Comparison of ENCODE assay signal across 8 cellular contexts in genomic region chr10:109883859-109884771, GRCh38. TPM values are rescaled to one million over a fixed set of nuclear protein-coding genes. Genes with fewer than 3 reads are reported as not detected.
DNase-seq lines count a peak whose midpoint lies in the region; ATAC-seq and TF ChIP-seq lines count a peak whose summit lies in the region.

No MANE protein-coding gene starts in this region.

- H3K27ac ChIP-seq in DOHH2 (ENCODE audit: low read depth, low read length) = no peak overlapping the region
- H3K27ac ChIP-seq in thoracic aorta = peak overlapping the region; percentile 24 to 63

- TF ChIP-seq CTCF in DOHH2 (IDR thresholded peaks at IDR 0.05; ENCODE audit: low read depth, low read length, poor library complexity, severe bottlenecking) = peak; percentile 92
- peak in 2 of 3 donors; percentile 49 to 69 for TF ChIP-seq CTCF in omental fat pad (IDR thresholded peaks at IDR 0.05)
- TF ChIP-seq CTCF in thoracic aorta (IDR thresholded peaks at IDR 0.05) = peak; percentile 94

- no peaks in the 10 kb centered on the region for H3K9me3 ChIP-seq in DOHH2 (ENCODE audit: control insufficient read depth, insufficient read depth, low read length)
- no peaks in the 10 kb centered on the region for H3K9me3 ChIP-seq in thoracic aorta

- no peaks in the 10 kb centered on the region for H3K79me2 ChIP-seq in DOHH2 (ENCODE audit: control insufficient read depth, low read length)

- ATAC-seq in GM21737 (IDR thresholded peaks at IDR 0.05; ENCODE audit: unreplicated experiment) (peak; percentile 67), omental fat pad (ENCODE audit: low FRiP score) (peak; percentile 92), thoracic aorta (ENCODE audit: insufficient number of reproducible peaks, low FRiP score, low read depth) (peak; percentile 82)

- H3K36me3 ChIP-seq in DOHH2 (ENCODE audit: control insufficient read depth, low read length) = peaks cover 73% of the 10 kb centered on the region
- H3K36me3 ChIP-seq in thoracic aorta = peaks cover 32% of the 10 kb centered on the region

- H3K4me3 ChIP-seq in DOHH2 (ENCODE audit: low read length) (no peak overlapping the region), thoracic aorta (peak overlapping the region; percentile 61)

- H3F3A ChIP-seq in DOHH2 (ENCODE audit: control insufficient read depth, insufficient read depth) = no peaks in the 10 kb centered on the region

- H3K9me2 ChIP-seq in DOHH2 (replicated peaks; ENCODE audit: control insufficient read depth, low read length) = no peaks in the 10 kb centered on the region

- H3K27me3 ChIP-seq in DOHH2 (ENCODE audit: control insufficient read depth, low read length) (no peaks in the 10 kb centered on the region), thoracic aorta (replicated peaks; ENCODE audit: insufficient read depth) (no peaks in the 10 kb centered on the region)

- peaks cover 4% of the 10 kb centered on the region; the same call in 1 of the 2 replicates for H4K20me1 ChIP-seq in DOHH2 (ENCODE audit: control insufficient read depth, insufficient read depth, low read depth, low read length)

- H3K4me2 ChIP-seq in DOHH2 (ENCODE audit: low read length) = peak overlapping the region; percentile 25; the same call in 1 of the 2 replicates

- DNase-seq in LHCN-M2 (ENCODE audit: low read depth) (peak; percentile 89), SHP77 treated with DMSO at 0.1 percent for 48 hours (lab: John Stamatoyannopoulos, UW) (peak; percentile 18), globus pallidus (ENCODE audit: low spot score) (peak; percentile 90), omental fat pad (ENCODE audit: low spot score) (no peak), thoracic aorta (ENCODE audit: low spot score) (peak; percentile 27)
- DNase-seq in activated naive CD4-positive, alpha-beta T cell treated with Interleukin-2 at 50 U/mL for 16 hours = peak; percentile 58

- peaks cover 14% of the 10 kb centered on the region for H3K4me1 ChIP-seq in DOHH2 (ENCODE audit: control insufficient read depth, low read length)
- H3K4me1 ChIP-seq in thoracic aorta (ENCODE audit: control insufficient read depth in 1 of 2, low read depth in 2 of 2) = peaks cover 8 to 27% of the 10 kb centered on the region in 2 donors

RNA-seq across cellular contexts. Expression of gene XPNPEP1, which starts 39.2 kb away (rescaled TPM):
- 117 and 125 TPM in 2 replicates for total RNA-seq in LHCN-M2 (2014; rRNA removed)
- polyA plus RNA-seq in LHCN-M2 (2012) = 61.4 TPM
- total RNA-seq in omental fat pad = 100 to 1,000 TPM in 1 of 4 donors, 10 to 100 TPM in 3; 52.8 to 101 (median 77.6) TPM
- total RNA-seq in thoracic aorta = 10 to 100 TPM; 36.0 to 86.0 TPM
